In the genomic region with DNA sequence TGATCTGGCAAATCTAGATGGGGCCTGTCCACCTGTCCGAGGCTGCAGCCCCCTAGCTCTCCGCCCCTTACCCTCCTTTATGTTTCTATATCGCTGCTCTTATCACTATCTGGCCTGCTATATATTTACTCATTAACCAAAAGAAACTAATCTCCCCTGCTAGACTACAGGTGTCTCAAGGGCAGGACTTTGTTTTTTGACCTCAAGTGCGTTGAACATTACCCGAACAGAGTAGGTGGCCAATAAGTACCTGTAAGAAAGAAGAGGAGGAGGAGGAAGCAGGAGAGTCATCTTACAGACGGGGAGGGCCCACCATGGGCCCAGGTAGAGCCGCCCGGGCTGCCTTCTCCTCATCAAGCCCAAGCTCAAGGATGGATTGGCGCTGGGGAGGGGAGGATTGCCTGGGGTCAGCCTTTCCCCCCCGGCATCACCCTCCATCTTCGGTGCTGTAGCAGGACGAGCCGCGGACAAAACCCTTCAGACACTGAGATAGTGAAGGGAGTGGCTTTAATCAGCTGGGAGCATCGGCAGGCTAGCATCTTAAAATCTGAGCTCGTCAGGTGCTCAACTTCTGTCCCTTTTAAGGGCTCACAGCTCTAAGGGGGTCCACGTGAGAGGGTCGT, we compare ENCODE assay signal across 23 cellular contexts. TPM values are rescaled to one million over a fixed set of nuclear protein-coding genes. Genes with fewer than 3 reads are reported as not detected.
A peak's percentile ranks its signal among the peaks of the same experiment; 100 is the strongest.
DNase-seq lines count a peak whose midpoint lies in the region; ATAC-seq, FAIRE-seq and TF ChIP-seq lines count a peak whose summit lies in the region.
"Had no signal": no experiment of that assay in that cellular context is flagged by ENCODE, and none has a peak within 500 bp of the region (broad histone marks: within the 10 kb centered on the region; RNA-seq: fewer than 3 reads in every experiment).

No MANE protein-coding gene starts in this region.

- 46 to 67% (median 47%) methylated on average over 18 of the region's 18 CpGs for WGBS in small intestine, 3 donors

- H3K36me3 ChIP-seq in OCI-LY3 (replicated peaks; ENCODE audit: low read depth, low read length) = peaks cover 25% of the 10 kb centered on the region
- H3K36me3 ChIP-seq in small intestine (ENCODE audit: control insufficient read depth in 2 of 2, insufficient read depth in 2 of 2, low read length in 2 of 2) = no peaks in the 10 kb centered on the region
- H3K36me3 ChIP-seq: ascending aorta, BLaER1, HAP-1, heart left ventricle, vagina had no signal

- peaks cover 12% of the 10 kb centered on the region for H4K20me1 ChIP-seq in OCI-LY3 (ENCODE audit: insufficient read depth, low read length)
- H4K20me1 ChIP-seq: BLaER1 had no signal

- H3K79me2 ChIP-seq in OCI-LY3 (ENCODE audit: low read length) = peaks cover 72% of the 10 kb centered on the region
- H3K79me2 ChIP-seq: parathyroid adenoma had no signal

- H3K4me1 ChIP-seq in OCI-LY3 (ENCODE audit: low read length) = peaks cover 80% of the 10 kb centered on the region
- H3K4me1 ChIP-seq in small intestine (ENCODE audit: control insufficient read depth in 2 of 2, insufficient read depth in 1 of 2, low read depth in 1 of 2, low read length in 1 of 2) = peaks cover 5 to 19% of the 10 kb centered on the region in 2 donors
- H3K4me1 ChIP-seq: HAP-1, parathyroid adenoma, vagina had no signal

- CTCF ChIA-PET in activated CD8-positive, alpha-beta memory T cell treated with anti-CD3 and anti-CD28 coated beads, Interleukin-2, amount 10 ng/mL, durations not matched to agents 7 days and 5 days (lab: Charles Lee) = interaction anchor here (1.2 to 1.7 kb wide), 4 partner anchors 16 to 20 kb away, joined by 4 read pairs; no protein-coding TSS in a partner anchor
- CTCF ChIA-PET in activated CD8-positive, alpha-beta T cell treated with anti-CD3 and anti-CD28 coated beads, Interleukin-2, amount 10 ng/mL, durations not matched to agents 7 days and 5 days (lab: Charles Lee) = interaction anchor here (0.8 kb wide), 2 partner anchors 17 to 35 kb away, joined by 3 to 4 read pairs; no protein-coding TSS in a partner anchor

- TF ChIP-seq CTCF in OCI-LY3 (IDR thresholded peaks at IDR 0.05; ENCODE audit: low read depth, low read length) (no peak), foreskin fibroblast (IDR thresholded peaks at IDR 0.05; ENCODE audit: low read depth, low read length) (no peak)

- no peak for ATAC-seq in activated CD8-positive, alpha-beta memory T cell treated with anti-CD3 and anti-CD28 coated beads, Interleukin-2, amount 10 ng/mL, durations not matched to agents 7 days and 5 days
- no peak for ATAC-seq in GM21515 (IDR thresholded peaks at IDR 0.05; ENCODE audit: unreplicated experiment)
- ATAC-seq in activated CD8-positive, alpha-beta T cell treated with anti-CD3 and anti-CD28 coated beads, Interleukin-2, amount 10 ng/mL, durations not matched to agents 7 days and 5 days = no peak
- ATAC-seq: activated CD4-positive, alpha-beta T cell treated with anti-CD3 and anti-CD28 coated beads for 36 hours; effector memory CD8-positive, alpha-beta T cell had no signal

- POLR2A ChIA-PET in activated CD8-positive, alpha-beta T cell treated with anti-CD3 and anti-CD28 coated beads, Interleukin-2, amount 10 ng/mL, durations not matched to agents 7 days and 5 days (lab: Charles Lee) = interaction anchor here (1.2 kb wide), 1 partner anchor 9 kb away, joined by 3 read pairs; no protein-coding TSS in a partner anchor

- H2AFZ ChIP-seq in OCI-LY3 (ENCODE audit: low read depth, low read length) = no peak overlapping the region
- H2AFZ ChIP-seq: parathyroid adenoma had no signal

- peak overlapping the region; percentile 89 for H3K4me2 ChIP-seq in OCI-LY3 (ENCODE audit: low read length)

- H3K9me3 Mint-ChIP-seq in activated CD8-positive, alpha-beta memory T cell treated with anti-CD3 and anti-CD28 coated beads, Interleukin-2, amount 10 ng/mL, durations not matched to agents 7 days and 5 days (ENCODE audit: low read depth) = no peaks in the 10 kb centered on the region
- H3K9me3 Mint-ChIP-seq in activated CD8-positive, alpha-beta T cell treated with anti-CD3 and anti-CD28 coated beads, Interleukin-2, amount 10 ng/mL, durations not matched to agents 7 days and 5 days (ENCODE audit: insufficient read depth) = no peaks in the 10 kb centered on the region
- H3K9me3 Mint-ChIP-seq: effector memory CD8-positive, alpha-beta T cell had no signal

- H3K27me3 Mint-ChIP-seq in activated CD8-positive, alpha-beta memory T cell treated with anti-CD3 and anti-CD28 coated beads, Interleukin-2, amount 10 ng/mL, durations not matched to agents 7 days and 5 days = peaks cover 32% of the 10 kb centered on the region
- H3K27me3 Mint-ChIP-seq in activated CD8-positive, alpha-beta T cell treated with anti-CD3 and anti-CD28 coated beads, Interleukin-2, amount 10 ng/mL, durations not matched to agents 7 days and 5 days (ENCODE audit: low read depth) = peaks cover 21% of the 10 kb centered on the region

- H3K9ac ChIP-seq in OCI-LY3 (ENCODE audit: low read length) = peak overlapping the region; percentile 92
- H3K9ac ChIP-seq: BLaER1, parathyroid adenoma had no signal

- no peak overlapping the region for H3K27ac Mint-ChIP-seq in activated CD8-positive, alpha-beta memory T cell treated with anti-CD3 and anti-CD28 coated beads, Interleukin-2, amount 10 ng/mL, durations not matched to agents 7 days and 5 days
- H3K27ac Mint-ChIP-seq in activated CD8-positive, alpha-beta T cell treated with anti-CD3 and anti-CD28 coated beads, Interleukin-2, amount 10 ng/mL, durations not matched to agents 7 days and 5 days = no peak overlapping the region
- H3K27ac Mint-ChIP-seq: activated CD4-positive, alpha-beta T cell treated with anti-CD3 and anti-CD28 coated beads for 36 hours; effector memory CD8-positive, alpha-beta T cell had no signal

- no peaks in the 10 kb centered on the region for H3K27me3 ChIP-seq in OCI-LY3 (ENCODE audit: low read depth, low read length)
- no peaks in the 10 kb centered on the region for H3K27me3 ChIP-seq in small intestine (ENCODE audit: control insufficient read depth in 2 of 2, insufficient read depth in 2 of 2, low read length in 2 of 2)
- H3K27me3 ChIP-seq: ascending aorta, BLaER1, heart left ventricle, vagina had no signal

- H3K4me3 ChIP-seq in OCI-LY3 (ENCODE audit: low read length) (peak overlapping the region; percentile 86), small intestine (ENCODE audit: low read depth in 1 of 2, low read length in 2 of 2) (no peak overlapping the region), foreskin fibroblast (ENCODE audit: low read depth in 1 of 2, low read length in 2 of 2) (no peak overlapping the region)
- H3K4me3 ChIP-seq: ascending aorta, BLaER1, HAP-1, skin epidermis, vagina had no signal

- H3K9me3 ChIP-seq in OCI-LY3 (ENCODE audit: insufficient read depth, low read length) = no peaks in the 10 kb centered on the region
- no peaks in the 10 kb centered on the region for H3K9me3 ChIP-seq in small intestine (ENCODE audit: control insufficient read depth, low read depth)
- H3K9me3 ChIP-seq: ascending aorta, BLaER1, HAP-1, heart left ventricle, vagina had no signal

- peak overlapping the region; percentile 94 for H3K27ac ChIP-seq in OCI-LY3 (ENCODE audit: low read length)
- peak overlapping the region in 1 of 2 donors; percentile 8 for H3K27ac ChIP-seq in small intestine (ENCODE audit: low read depth in 1 of 2, low read length in 1 of 2)
- H3K27ac ChIP-seq: ascending aorta, BLaER1, parathyroid adenoma, vagina had no signal

- H3K4me1 Mint-ChIP-seq in activated CD8-positive, alpha-beta memory T cell treated with anti-CD3 and anti-CD28 coated beads, Interleukin-2, amount 10 ng/mL, durations not matched to agents 7 days and 5 days = peaks cover 9% of the 10 kb centered on the region
- H3K4me1 Mint-ChIP-seq in activated CD8-positive, alpha-beta T cell treated with anti-CD3 and anti-CD28 coated beads, Interleukin-2, amount 10 ng/mL, durations not matched to agents 7 days and 5 days (ENCODE audit: low read depth) = no peaks in the 10 kb centered on the region
- H3K4me1 Mint-ChIP-seq: activated CD4-positive, alpha-beta T cell treated with anti-CD3 and anti-CD28 coated beads for 36 hours had no signal

- DNase-seq in activated CD8-positive, alpha-beta memory T cell treated with anti-CD3 and anti-CD28 coated beads for 24 hours = peak; percentile 38
- no peak for DNase-seq in activated CD8-positive, alpha-beta memory T cell treated with anti-CD3 and anti-CD28 coated beads, Interleukin-2, amount 10 ng/mL, durations not matched to agents 7 days and 5 days
- DNase-seq in islet precursor cell = peak; percentile 66
- DNase-seq in small intestine = peak; percentile 87
- DNase-seq in activated CD8-positive, alpha-beta T cell treated with anti-CD3 and anti-CD28 coated beads, Interleukin-2, amount 10 ng/mL, durations not matched to agents 7 days and 5 days = no peak
- no peak for DNase-seq in foreskin fibroblast
- DNase-seq: activated CD4-positive, alpha-beta T cell treated with anti-CD3 and anti-CD28 coated beads for 36 hours; activated naive CD4-positive, alpha-beta T cell treated with anti-CD3 and anti-CD28 coated beads, Interleukin-2, amount 50 U/mL, for 16 hours; cerebellar nuclear complex; effector memory CD8-positive, alpha-beta T cell; NCI-H1436; NCI-H82; T-helper 9 cell had no signal

- H3K4me3 Mint-ChIP-seq in activated CD8-positive, alpha-beta memory T cell treated with anti-CD3 and anti-CD28 coated beads, Interleukin-2, amount 10 ng/mL, durations not matched to agents 7 days and 5 days = no peak overlapping the region
- no peak overlapping the region for H3K4me3 Mint-ChIP-seq in activated CD8-positive, alpha-beta T cell treated with anti-CD3 and anti-CD28 coated beads, Interleukin-2, amount 10 ng/mL, durations not matched to agents 7 days and 5 days
- H3K4me3 Mint-ChIP-seq: activated CD4-positive, alpha-beta T cell treated with anti-CD3 and anti-CD28 coated beads for 36 hours; effector memory CD8-positive, alpha-beta T cell had no signal

- no peaks in the 10 kb centered on the region for H3K36me3 Mint-ChIP-seq in activated CD8-positive, alpha-beta memory T cell treated with anti-CD3 and anti-CD28 coated beads, Interleukin-2, amount 10 ng/mL, durations not matched to agents 7 days and 5 days
- H3K36me3 Mint-ChIP-seq in activated CD8-positive, alpha-beta T cell treated with anti-CD3 and anti-CD28 coated beads, Interleukin-2, amount 10 ng/mL, durations not matched to agents 7 days and 5 days (ENCODE audit: low read depth) = no peaks in the 10 kb centered on the region

- no peak for FAIRE-seq in small intestine (lab: Jason Lieb, UNC)

RNA-seq across cellular contexts. Expression of gene P2RY6, which starts 1.2 kb away (rescaled TPM):
- not detected for total RNA-seq in activated CD8-positive, alpha-beta memory T cell treated with anti-CD3 and anti-CD28 coated beads, Interleukin-2, amount 10 ng/mL, durations not matched to agents 7 days and 5 days
- polyA plus RNA-seq in small intestine = 1 to 10 TPM in 2 of 3 donors, under 1 TPM in 1; 0.67 to 4.3 (median 1.9) TPM
- not detected for total RNA-seq in activated CD8-positive, alpha-beta T cell treated with anti-CD3 and anti-CD28 coated beads, Interleukin-2, amount 10 ng/mL, durations not matched to agents 7 days and 5 days
- total RNA-seq: A172; activated CD4-positive, alpha-beta T cell treated with anti-CD3 and anti-CD28 coated beads for 36 hours had no signal

RNA-seq across cellular contexts. Expression of gene ARHGEF17, which starts 37.1 kb away (rescaled TPM):
- not detected for total RNA-seq in activated CD8-positive, alpha-beta memory T cell treated with anti-CD3 and anti-CD28 coated beads, Interleukin-2, amount 10 ng/mL, durations not matched to agents 7 days and 5 days
- polyA plus RNA-seq in small intestine = 10 to 100 TPM in 1 of 3 donors, 1 to 10 TPM in 1, under 1 TPM in 1; 0.67 to 11.6 (median 1.4) TPM
- under 1 TPM in 1 of 2 experiments, not detected in 1; 0.18 TPM for total RNA-seq in activated CD8-positive, alpha-beta T cell treated with anti-CD3 and anti-CD28 coated beads, Interleukin-2, amount 10 ng/mL, durations not matched to agents 7 days and 5 days

RNA-seq across cellular contexts. Expression of gene P2RY2, which starts 52.9 kb away (rescaled TPM):
- total RNA-seq in activated CD8-positive, alpha-beta memory T cell treated with anti-CD3 and anti-CD28 coated beads, Interleukin-2, amount 10 ng/mL, durations not matched to agents 7 days and 5 days = not detected
- 1 to 10 TPM; 4.1 to 6.5 (median 4.7) TPM for polyA plus RNA-seq in small intestine
- not detected for total RNA-seq in activated CD8-positive, alpha-beta T cell treated with anti-CD3 and anti-CD28 coated beads, Interleukin-2, amount 10 ng/mL, durations not matched to agents 7 days and 5 days
- total RNA-seq: A172; activated CD4-positive, alpha-beta T cell treated with anti-CD3 and anti-CD28 coated beads for 36 hours had no signal

Comparison
In these comparisons a context has a peak if more than half of its experiments do, and no peak if none do; other contexts are left out.
1. DNase-seq: peak in activated CD8-positive, alpha-beta memory T cell treated with anti-CD3 and anti-CD28 coated beads for 24 hours (single experiment), islet precursor cell (single experiment) and small intestine (single experiment); none in activated CD8-positive, alpha-beta memory T cell treated with anti-CD3 and anti-CD28 coated beads, Interleukin-2, amount 10 ng/mL, durations not matched to agents 7 days and 5 days (single experiment), activated CD8-positive, alpha-beta T cell treated with anti-CD3 and anti-CD28 coated beads, Interleukin-2, amount 10 ng/mL, durations not matched to agents 7 days and 5 days (single experiment) and foreskin fibroblast (0 of 2).